ENCODE assay signal across 1 cellular context in genomic region chr2:19353721-19354050, GRCh38.
TF ChIP-seq lines count a peak whose summit lies in the region.

No MANE protein-coding gene starts in this region.

TF ChIP-seq in GM23338, 12 proteins besides CTCF, POLR2A, EP300 and RAD21 (continued from another document):
- TF ChIP-seq, protein P1, sequence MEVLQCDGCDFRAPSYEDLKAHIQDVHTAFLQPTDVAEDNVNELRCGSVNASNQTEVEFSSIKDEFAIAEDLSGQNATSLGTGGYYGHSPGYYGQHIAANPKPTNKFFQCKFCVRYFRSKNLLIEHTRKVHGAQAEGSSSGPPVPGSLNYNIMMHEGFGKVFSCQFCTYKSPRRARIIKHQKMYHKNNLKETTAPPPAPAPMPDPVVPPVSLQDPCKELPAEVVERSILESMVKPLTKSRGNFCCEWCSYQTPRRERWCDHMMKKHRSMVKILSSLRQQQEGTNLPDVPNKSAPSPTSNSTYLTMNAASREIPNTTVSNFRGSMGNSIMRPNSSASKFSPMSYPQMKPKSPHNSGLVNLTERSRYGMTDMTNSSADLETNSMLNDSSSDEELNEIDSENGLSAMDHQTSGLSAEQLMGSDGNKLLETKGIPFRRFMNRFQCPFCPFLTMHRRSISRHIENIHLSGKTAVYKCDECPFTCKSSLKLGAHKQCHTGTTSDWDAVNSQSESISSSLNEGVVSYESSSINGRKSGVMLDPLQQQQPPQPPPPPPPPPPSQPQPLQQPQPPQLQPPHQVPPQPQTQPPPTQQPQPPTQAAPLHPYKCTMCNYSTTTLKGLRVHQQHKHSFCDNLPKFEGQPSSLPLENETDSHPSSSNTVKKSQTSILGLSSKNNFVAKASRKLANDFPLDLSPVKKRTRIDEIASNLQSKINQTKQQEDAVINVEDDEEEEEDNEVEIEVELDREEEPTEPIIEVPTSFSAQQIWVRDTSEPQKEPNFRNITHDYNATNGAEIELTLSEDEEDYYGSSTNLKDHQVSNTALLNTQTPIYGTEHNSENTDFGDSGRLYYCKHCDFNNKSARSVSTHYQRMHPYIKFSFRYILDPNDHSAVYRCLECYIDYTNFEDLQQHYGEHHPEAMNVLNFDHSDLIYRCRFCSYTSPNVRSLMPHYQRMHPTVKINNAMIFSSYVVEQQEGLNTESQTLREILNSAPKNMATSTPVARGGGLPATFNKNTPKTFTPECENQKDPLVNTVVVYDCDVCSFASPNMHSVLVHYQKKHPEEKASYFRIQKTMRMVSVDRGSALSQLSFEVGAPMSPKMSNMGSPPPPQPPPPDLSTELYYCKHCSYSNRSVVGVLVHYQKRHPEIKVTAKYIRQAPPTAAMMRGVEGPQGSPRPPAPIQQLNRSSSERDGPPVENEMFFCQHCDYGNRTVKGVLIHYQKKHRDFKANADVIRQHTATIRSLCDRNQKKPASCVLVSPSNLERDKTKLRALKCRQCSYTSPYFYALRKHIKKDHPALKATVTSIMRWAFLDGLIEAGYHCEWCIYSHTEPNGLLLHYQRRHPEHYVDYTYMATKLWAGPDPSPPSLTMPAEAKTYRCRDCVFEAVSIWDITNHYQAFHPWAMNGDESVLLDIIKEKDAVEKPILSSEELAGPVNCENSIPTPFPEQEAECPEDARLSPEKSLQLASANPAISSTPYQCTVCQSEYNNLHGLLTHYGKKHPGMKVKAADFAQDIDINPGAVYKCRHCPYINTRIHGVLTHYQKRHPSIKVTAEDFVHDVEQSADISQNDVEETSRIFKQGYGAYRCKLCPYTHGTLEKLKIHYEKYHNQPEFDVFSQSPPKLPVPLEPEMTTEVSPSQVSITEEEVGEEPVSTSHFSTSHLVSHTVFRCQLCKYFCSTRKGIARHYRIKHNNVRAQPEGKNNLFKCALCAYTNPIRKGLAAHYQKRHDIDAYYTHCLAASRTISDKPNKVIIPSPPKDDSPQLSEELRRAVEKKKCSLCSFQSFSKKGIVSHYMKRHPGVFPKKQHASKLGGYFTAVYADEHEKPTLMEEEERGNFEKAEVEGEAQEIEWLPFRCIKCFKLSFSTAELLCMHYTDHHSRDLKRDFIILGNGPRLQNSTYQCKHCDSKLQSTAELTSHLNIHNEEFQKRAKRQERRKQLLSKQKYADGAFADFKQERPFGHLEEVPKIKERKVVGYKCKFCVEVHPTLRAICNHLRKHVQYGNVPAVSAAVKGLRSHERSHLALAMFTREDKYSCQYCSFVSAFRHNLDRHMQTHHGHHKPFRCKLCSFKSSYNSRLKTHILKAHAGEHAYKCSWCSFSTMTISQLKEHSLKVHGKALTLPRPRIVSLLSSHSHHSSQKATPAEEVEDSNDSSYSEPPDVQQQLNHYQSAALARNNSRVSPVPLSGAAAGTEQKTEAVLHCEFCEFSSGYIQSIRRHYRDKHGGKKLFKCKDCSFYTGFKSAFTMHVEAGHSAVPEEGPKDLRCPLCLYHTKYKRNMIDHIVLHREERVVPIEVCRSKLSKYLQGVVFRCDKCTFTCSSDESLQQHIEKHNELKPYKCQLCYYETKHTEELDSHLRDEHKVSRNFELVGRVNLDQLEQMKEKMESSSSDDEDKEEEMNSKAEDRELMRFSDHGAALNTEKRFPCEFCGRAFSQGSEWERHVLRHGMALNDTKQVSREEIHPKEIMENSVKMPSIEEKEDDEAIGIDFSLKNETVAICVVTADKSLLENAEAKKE (CRISPR knock-in tag; IDR thresholded peaks at IDR 0.05) = no peak
- TF ChIP-seq ETS1 (IDR thresholded peaks at IDR 0.05) = no peak
TF ChIP-seq in GM23338: peak in this region for 1.
